In the genomic region with DNA sequence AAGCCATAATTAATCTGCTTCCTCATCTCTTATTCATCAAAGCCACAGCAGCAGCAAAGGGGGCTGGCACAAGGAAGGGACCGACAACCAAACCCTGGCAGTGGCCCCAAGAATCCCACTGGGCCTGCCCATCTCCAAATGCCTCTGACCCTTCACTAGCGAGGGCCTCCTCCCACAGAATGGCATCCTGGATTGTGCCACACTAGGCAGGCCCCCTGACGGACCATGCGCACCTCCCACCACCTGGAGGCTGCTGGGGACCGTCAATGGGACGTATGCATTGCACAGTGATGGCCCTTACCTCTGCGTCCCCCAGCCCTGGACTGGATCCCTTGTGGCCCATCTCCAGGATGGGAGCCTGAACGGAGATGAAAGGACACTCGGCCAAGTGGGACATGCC, we compare ENCODE assay signal across 20 cellular contexts.
"Had no signal": no experiment of that assay in that cellular context is flagged by ENCODE, and none has a peak within 500 bp of the region (broad histone marks: within the 10 kb centered on the region; RNA-seq: fewer than 3 reads in every experiment).

No MANE protein-coding gene starts in this region.

- DNase-seq: dermis blood vessel endothelial cell; esophagus squamous epithelium; glutamatergic neuron; islet precursor cell; mammary epithelial cell; mucosa of descending colon; natural killer cell; stimulated activated CD4-positive, alpha-beta T cell treated with anti-CD3 and anti-CD28 coated beads, Interleukin-4, amount 100 ng/mL, for 1 hour; stimulated activated CD8-positive, alpha-beta memory T cell treated with anti-CD3 and anti-CD28 coated beads, Interleukin-4, amount 100 ng/mL, for 48 hours; transverse colon had no signal

- H3K27ac ChIP-seq: esophagus squamous epithelium, gastroesophageal sphincter, pancreas, thoracic aorta, transverse colon had no signal

- H3K4me3 Mint-ChIP-seq: natural killer cell; stimulated activated effector memory CD8-positive, alpha-beta T cell treated with anti-CD3 and anti-CD28 coated beads, Interleukin-12 subunit alpha, Interleukin-12 subunit beta, amount 100 ng/mL, for 72 hours; stimulated activated naive CD8-positive, alpha-beta T cell treated with anti-CD3 and anti-CD28 coated beads, Interleukin-15, Interleukin-2, amounts not matched to agents 100 ng/mL and 50 ng/mL, for 24 hours had no signal

- FAIRE-seq: colon, pancreas had no signal

- H3K27me3 Mint-ChIP-seq: stimulated activated naive CD8-positive, alpha-beta T cell treated with anti-CD3 and anti-CD28 coated beads, Interleukin-15, Interleukin-2, amounts not matched to agents 100 ng/mL and 50 ng/mL, for 24 hours had no signal

- H3K9me3 ChIP-seq: esophagus squamous epithelium, gastroesophageal sphincter, mucosa of descending colon, pancreas, thoracic aorta, transverse colon had no signal

- H3K36me3 ChIP-seq: esophagus squamous epithelium, gastroesophageal sphincter, pancreas, thoracic aorta, transverse colon had no signal

- H3K4me1 ChIP-seq: pancreas had no signal

- H3K36me3 Mint-ChIP-seq: natural killer cell; stimulated activated effector memory CD8-positive, alpha-beta T cell treated with anti-CD3 and anti-CD28 coated beads, Interleukin-12 subunit alpha, Interleukin-12 subunit beta, amount 100 ng/mL, for 72 hours had no signal

- H3K4me3 ChIP-seq: esophagus squamous epithelium, gastroesophageal sphincter, mucosa of descending colon, pancreas, thoracic aorta, transverse colon had no signal

- H3K27ac Mint-ChIP-seq: natural killer cell; progenitor cell of endocrine pancreas; stimulated activated effector memory CD8-positive, alpha-beta T cell treated with anti-CD3 and anti-CD28 coated beads, Interleukin-12 subunit alpha, Interleukin-12 subunit beta, amount 100 ng/mL, for 72 hours; stimulated activated naive CD8-positive, alpha-beta T cell treated with anti-CD3 and anti-CD28 coated beads, Interleukin-15, Interleukin-2, amounts not matched to agents 100 ng/mL and 50 ng/mL, for 24 hours had no signal

- ATAC-seq: gastroesophageal sphincter; left lobe of liver; mucosa of descending colon; natural killer cell; right cardiac atrium; stimulated activated effector memory CD8-positive, alpha-beta T cell treated with anti-CD3 and anti-CD28 coated beads, Interleukin-12 subunit alpha, Interleukin-12 subunit beta, amount 100 ng/mL, for 72 hours had no signal

- H3K27me3 ChIP-seq: pancreas had no signal

- H3K9me3 Mint-ChIP-seq: natural killer cell; neural crest cell; stimulated activated effector memory CD8-positive, alpha-beta T cell treated with anti-CD3 and anti-CD28 coated beads, Interleukin-12 subunit alpha, Interleukin-12 subunit beta, amount 100 ng/mL, for 72 hours; stimulated activated naive CD8-positive, alpha-beta T cell treated with anti-CD3 and anti-CD28 coated beads, Interleukin-15, Interleukin-2, amounts not matched to agents 100 ng/mL and 50 ng/mL, for 24 hours had no signal
